ENCODE assay signal across 8 cellular contexts in genomic region chr4:76898385-76898692, GRCh38. TPM values are rescaled to one million over a fixed set of nuclear protein-coding genes. Genes with fewer than 3 reads are reported as not detected.
DNase-seq lines count a peak whose midpoint lies in the region; TF ChIP-seq lines count a peak whose summit lies in the region.

No MANE protein-coding gene starts in this region.

- H3K4me3 Mint-ChIP-seq in IgD-negative memory B cell (peak overlapping the region; percentile 59 to 82 (median 74)), endothelial cell (ENCODE audit: unreplicated experiment) (peak overlapping the region; percentile 83), neural progenitor cell (peak overlapping the region; percentile 78)

- H3K27ac Mint-ChIP-seq in IgD-negative memory B cell (no peak overlapping the region), endothelial cell (ENCODE audit: unreplicated experiment) (peak overlapping the region; percentile 89), neural progenitor cell (no peak overlapping the region)

- peak overlapping the region; percentile 94 for H2AFZ ChIP-seq in neural progenitor cell (replicated peaks)

- no peak for DNase-seq in AG10803 (ENCODE audit: low read depth)
- DNase-seq in endothelial cell (ENCODE audit: low spot score), result no peak
- DNase-seq in neural progenitor cell (ENCODE audit: low spot score), result no peak
- no peak for DNase-seq in NCI-H82 (lab: John Stamatoyannopoulos, UW)
- DNase-seq in NCI-H2196 (lab: John Stamatoyannopoulos, UW; ENCODE audit: unreplicated experiment), result no peak
- no peak for DNase-seq in HPDE6-E6E7 (ENCODE audit: extremely low spot score)
- DNase-seq in BE2C, result no peak

- H3K36me3 Mint-ChIP-seq in IgD-negative memory B cell (peaks cover 2% of the 10 kb centered on the region), endothelial cell (ENCODE audit: low read depth, unreplicated experiment) (peaks cover 4% of the 10 kb centered on the region), neural progenitor cell (no peaks in the 10 kb centered on the region)

- H3K36me3 ChIP-seq in neural progenitor cell (no peaks in the 10 kb centered on the region), BE2C (no peaks in the 10 kb centered on the region)

- H4K20me1 ChIP-seq in neural progenitor cell (ENCODE audit: low read depth), result no peaks in the 10 kb centered on the region

- H3K4me1 ChIP-seq in neural progenitor cell (peaks cover 5% of the 10 kb centered on the region), BE2C (no peaks in the 10 kb centered on the region)

- peak overlapping the region; percentile 92 for H3K4me2 ChIP-seq in neural progenitor cell

- peaks cover 0 to 9% (median 7%) of the 10 kb centered on the region in 3 donors for H3K4me1 Mint-ChIP-seq in IgD-negative memory B cell
- H3K4me1 Mint-ChIP-seq in endothelial cell (ENCODE audit: unreplicated experiment), result peaks cover 19% of the 10 kb centered on the region
- no peaks in the 10 kb centered on the region for H3K4me1 Mint-ChIP-seq in neural progenitor cell

- TF ChIP-seq CTCF in AG10803 (conservative IDR thresholded peaks at IDR 0.05; ENCODE audit: low read length) (no peak), endothelial cell (IDR thresholded peaks at IDR 0.05; ENCODE audit: unreplicated experiment) (no peak), neural progenitor cell (IDR thresholded peaks at IDR 0.05) (no peak), BE2C (IDR thresholded peaks at IDR 0.05; ENCODE audit: low read depth, low read length) (no peak)

- H3K27me3 Mint-ChIP-seq in IgD-negative memory B cell (peaks cover 30% of the 10 kb centered on the region), endothelial cell (ENCODE audit: unreplicated experiment) (no peaks in the 10 kb centered on the region), neural progenitor cell (ENCODE audit: insufficient read depth, low read depth) (peaks cover 30% of the 10 kb centered on the region)

- no peaks in the 10 kb centered on the region for H3K9me3 Mint-ChIP-seq in IgD-negative memory B cell
- H3K9me3 Mint-ChIP-seq in endothelial cell (ENCODE audit: unreplicated experiment), result no peaks in the 10 kb centered on the region
- peaks cover 6% of the 10 kb centered on the region for H3K9me3 Mint-ChIP-seq in neural progenitor cell

- H3K9ac ChIP-seq in neural progenitor cell, result no peak overlapping the region

- peaks cover 20% of the 10 kb centered on the region for H3F3A ChIP-seq in neural progenitor cell (ENCODE audit: low read depth)

- H3K27me3 ChIP-seq in neural progenitor cell (peaks cover 90% of the 10 kb centered on the region), BE2C (peaks cover 75% of the 10 kb centered on the region)

- peak overlapping the region; percentile 46 for H3K4me3 ChIP-seq in AG10803 (ENCODE audit: low read length)
- H3K4me3 ChIP-seq in neural progenitor cell, result peak overlapping the region; percentile 56
- no peak overlapping the region for H3K4me3 ChIP-seq in BE2C (ENCODE audit: low read depth, low read length)

- no peaks in the 10 kb centered on the region for H3K79me2 ChIP-seq in neural progenitor cell (ENCODE audit: low read depth)

- H3K27ac ChIP-seq in neural progenitor cell, result no peak overlapping the region

- H3K9me3 ChIP-seq in neural progenitor cell (ENCODE audit: low read depth), result no peaks in the 10 kb centered on the region
- H3K9me3 ChIP-seq in BE2C, result no peaks in the 10 kb centered on the region

RNA-seq across cellular contexts. Expression of gene SOWAHB, which starts 0.4 kb away (rescaled TPM):
- polyA plus RNA-seq in IgD-negative memory B cell, result not detected
- total RNA-seq in endothelial cell (ENCODE audit: unreplicated experiment), result 5.0 TPM
- total RNA-seq in neural progenitor cell (ENCODE audit: low replicate concordance), result 0.06 and 0.11 TPM in 2 replicates
- polyA plus RNA-seq in BE2C (2012; ENCODE audit: insufficient read depth, insufficient read length, low read depth), result not detected

RNA-seq across cellular contexts. Expression of gene SEPTIN11, which starts 51.2 kb away (rescaled TPM):
- polyA plus RNA-seq in IgD-negative memory B cell, result 15.8 TPM
- total RNA-seq in endothelial cell (ENCODE audit: unreplicated experiment), result 331 TPM
- 124 and 183 TPM in 2 replicates for total RNA-seq in neural progenitor cell (ENCODE audit: low replicate concordance)
- 33.9 TPM for polyA plus RNA-seq in BE2C (2012; ENCODE audit: insufficient read depth, insufficient read length, low read depth)
